In the genomic region with DNA sequence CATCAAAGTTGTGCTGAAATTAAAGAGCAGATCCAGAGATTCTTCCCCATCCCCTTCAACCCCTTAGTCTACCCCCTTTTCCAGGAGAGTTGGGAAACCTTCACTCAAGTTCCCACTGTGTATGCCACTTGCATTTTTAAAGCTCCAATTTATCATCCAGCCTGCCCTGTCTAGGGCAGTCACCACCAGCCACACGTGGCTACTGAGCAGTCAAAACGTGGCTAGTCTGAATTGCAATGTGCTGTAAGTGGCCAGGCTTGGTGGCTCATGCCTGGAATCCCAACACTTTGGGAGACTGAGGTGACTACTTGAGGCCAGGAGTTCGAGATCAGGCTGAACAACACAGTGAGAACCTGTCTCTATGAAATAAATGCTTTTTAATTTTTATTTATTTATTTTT, we compare ENCODE assay signal across 14 cellular contexts. TPM values are rescaled to one million over a fixed set of nuclear protein-coding genes. Genes with fewer than 3 reads are reported as not detected.
A peak's percentile ranks its signal among the peaks of the same experiment; 100 is the strongest.
DNase-seq lines count a peak whose midpoint lies in the region; ATAC-seq and TF ChIP-seq lines count a peak whose summit lies in the region.
"Had no signal": no experiment of that assay in that cellular context is flagged by ENCODE, and none has a peak within 500 bp of the region (broad histone marks: within the 10 kb centered on the region; RNA-seq: fewer than 3 reads in every experiment).

No MANE protein-coding gene starts in this region.

- H3K27ac Mint-ChIP-seq in chondrocyte (ENCODE audit: unreplicated experiment) = no peak overlapping the region
- no peak overlapping the region for H3K27ac Mint-ChIP-seq in activated T-helper 17 cell treated with anti-CD3 and anti-CD28 coated beads, Interleukin-2, amount 50 U/mL, for 72 hours

- H3K4me1 ChIP-seq in PC-3 (ENCODE audit: insufficient read depth, low read length) = peaks cover 17% of the 10 kb centered on the region
- H3K4me1 ChIP-seq: HAP-1 had no signal

- no peak for ATAC-seq in PC-3
- ATAC-seq in activated T-helper 17 cell treated with anti-CD3 and anti-CD28 coated beads, Interleukin-2, amount 50 U/mL, for 72 hours (replicated peaks) = no peak

- H3K27me3 Mint-ChIP-seq in chondrocyte (ENCODE audit: low read depth) = no peaks in the 10 kb centered on the region
- no peaks in the 10 kb centered on the region for H3K27me3 Mint-ChIP-seq in activated T-helper 17 cell treated with anti-CD3 and anti-CD28 coated beads, Interleukin-2, amount 50 U/mL, for 72 hours

- peaks cover 15% of the 10 kb centered on the region for H3K36me3 Mint-ChIP-seq in chondrocyte (ENCODE audit: low read depth)
- no peaks in the 10 kb centered on the region for H3K36me3 Mint-ChIP-seq in activated T-helper 17 cell treated with anti-CD3 and anti-CD28 coated beads, Interleukin-2, amount 50 U/mL, for 72 hours (ENCODE audit: low read depth)

- peaks cover 20% of the 10 kb centered on the region for H3K36me3 ChIP-seq in PC-3 (ENCODE audit: low read depth, low read length)
- H3K36me3 ChIP-seq: HAP-1 had no signal

- H2AFZ ChIP-seq in PC-3 (ENCODE audit: low read length) = no peak overlapping the region

- no peaks in the 10 kb centered on the region for H3F3A ChIP-seq in PC-3 (ENCODE audit: low read length, unreplicated experiment)

- H3K4me2 ChIP-seq in PC-3 (ENCODE audit: low read length) = no peak overlapping the region

- no peak overlapping the region for H3K9ac ChIP-seq in PC-3 (ENCODE audit: low read length)

- H3K4me1 Mint-ChIP-seq in chondrocyte (ENCODE audit: low read depth) = no peaks in the 10 kb centered on the region
- no peaks in the 10 kb centered on the region for H3K4me1 Mint-ChIP-seq in activated T-helper 17 cell treated with anti-CD3 and anti-CD28 coated beads, Interleukin-2, amount 50 U/mL, for 72 hours
- H3K4me1 Mint-ChIP-seq: CD8-positive, alpha-beta memory T cell had no signal

- no TSS peak for BruUV-seq in PC-3 (replicated peaks; lab: Mats Ljungman, UMichigan)

- H3K9me3 Mint-ChIP-seq in chondrocyte (ENCODE audit: low read depth) = peaks cover 12% of the 10 kb centered on the region
- peaks cover 4% of the 10 kb centered on the region for H3K9me3 Mint-ChIP-seq in activated T-helper 17 cell treated with anti-CD3 and anti-CD28 coated beads, Interleukin-2, amount 50 U/mL, for 72 hours

- no peaks in the 10 kb centered on the region for H4K20me1 ChIP-seq in PC-3 (ENCODE audit: low read length)

- H3K9me3 ChIP-seq in PC-3 (ENCODE audit: low read length) = no peaks in the 10 kb centered on the region
- H3K9me3 ChIP-seq: HAP-1 had no signal

- CTCF ChIA-PET in PC-3 (lab: Charles Lee) = no interaction called here

- H3K4me3 ChIP-seq in PC-3 (ENCODE audit: low read length) = no peak overlapping the region
- H3K4me3 ChIP-seq: HAP-1 had no signal

- H3K9me2 ChIP-seq in PC-3 (replicated peaks; ENCODE audit: low read length) = no peaks in the 10 kb centered on the region

- no peak overlapping the region for H3K4me3 Mint-ChIP-seq in chondrocyte (ENCODE audit: unreplicated experiment)
- H3K4me3 Mint-ChIP-seq in activated T-helper 17 cell treated with anti-CD3 and anti-CD28 coated beads, Interleukin-2, amount 50 U/mL, for 72 hours = no peak overlapping the region
- H3K4me3 Mint-ChIP-seq: CD8-positive, alpha-beta memory T cell had no signal

- POLR2A ChIA-PET in PC-3 (lab: Charles Lee; ENCODE audit: unreplicated experiment) = no interaction called here

- H3K79me2 ChIP-seq in PC-3 (ENCODE audit: low read length) = no peaks in the 10 kb centered on the region

- intact Hi-C loops in PC-3 (cut with micrococcal nuclease) (no loop called here), posterior vena cava (cut with DNase I) (no loop called here)

- H3K27me3 ChIP-seq in PC-3 (ENCODE audit: low read length) = no peaks in the 10 kb centered on the region

- peak overlapping the region; percentile 76 for H3K27ac ChIP-seq in PC-3 (ENCODE audit: low read length)

- TF ChIP-seq CTCF in PC-3 (conservative IDR thresholded peaks at IDR 0.05; ENCODE audit: low read depth, low read length) (no peak), chondrocyte (IDR thresholded peaks at IDR 0.05) (no peak)

- DNase-seq in PC-3 = no peak
- peak; percentile 2 for DNase-seq in chondrocyte (ENCODE audit: low spot score)
- peak; percentile 9 for DNase-seq in posterior vena cava (ENCODE audit: low spot score)
- no peak for DNase-seq in NCI-H1694 (lab: John Stamatoyannopoulos, UW)
- no peak for DNase-seq in T1000 (lab: John Stamatoyannopoulos, UW)
- no peak for DNase-seq in hippocampal formation (lab: John Stamatoyannopoulos, UW)
- DNase-seq: CD8-positive, alpha-beta memory T cell; DMS53; GF-D8 had no signal

RNA-seq across cellular contexts. Expression of a gene that starts 34.9 kb away (rescaled TPM):
- total RNA-seq in PC-3 (2014; rRNA removed) (284 and 376 TPM in 2 replicates), chondrocyte (203 to 278 TPM (median 208 TPM) in 3 replicates), posterior vena cava (100 to 1,000 TPM; 117 to 154 TPM)
- total RNA-seq in activated T-helper 17 cell treated with anti-CD3 and anti-CD28 coated beads, Interleukin-2, amount 50 U/mL, for 72 hours = 100 to 1,000 TPM; 133 to 142 TPM

RNA-seq across cellular contexts. Expression of a gene that starts 38.8 kb away (rescaled TPM):
- total RNA-seq in PC-3 (2014; rRNA removed) (7.9 and 9.7 TPM in 2 replicates), chondrocyte (1.9 to 8.8 TPM (median 8.6 TPM) in 3 replicates), posterior vena cava (1 to 10 TPM; 2.1 to 2.8 TPM)
- 10 to 100 TPM in 1 of 2 donors, 1 to 10 TPM in 1; 7.2 to 52.4 TPM for total RNA-seq in activated T-helper 17 cell treated with anti-CD3 and anti-CD28 coated beads, Interleukin-2, amount 50 U/mL, for 72 hours

RNA-seq across cellular contexts. Expression of a gene that starts 47.4 kb away (rescaled TPM):
- not detected in 2 replicates for total RNA-seq in PC-3 (2014; rRNA removed)
- total RNA-seq in chondrocyte = not detected in 3 replicates
- total RNA-seq in posterior vena cava = not detected
- total RNA-seq in activated T-helper 17 cell treated with anti-CD3 and anti-CD28 coated beads, Interleukin-2, amount 50 U/mL, for 72 hours = not detected
- total RNA-seq: Caco-2; CD8-positive, alpha-beta memory T cell; H1; HT-29 had no signal

Comparison
In these comparisons a context has a peak if more than half of its experiments do, and no peak if none do; other contexts are left out.
1. DNase-seq: peak in chondrocyte (single experiment) and posterior vena cava (single experiment); none in PC-3 (single experiment), NCI-H1694 (single experiment), T1000 (single experiment) and hippocampal formation (0 of 2).